1 cellular context compared by ENCODE assay signal in the genomic region with DNA sequence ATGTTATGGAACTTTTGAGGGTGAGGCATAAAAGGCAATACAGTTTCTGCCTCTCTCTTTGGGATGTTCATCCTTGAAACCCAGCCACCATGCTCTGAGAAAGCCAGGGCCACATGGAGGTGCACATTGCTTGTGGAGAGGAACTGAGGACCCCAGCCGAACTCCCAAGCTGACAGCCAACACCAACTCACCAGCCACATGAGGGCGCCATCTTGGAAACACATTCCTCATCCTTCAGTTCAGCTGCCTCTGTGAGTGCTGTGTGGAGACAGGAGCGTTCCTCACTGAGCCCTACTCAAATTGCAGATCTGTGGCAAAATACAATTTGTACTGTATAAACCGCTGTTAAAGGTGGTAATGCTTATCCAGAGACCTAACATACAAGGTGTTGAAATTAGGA.
TF ChIP-seq lines count a peak whose summit lies in the region.

No MANE protein-coding gene starts in this region.

TF ChIP-seq in K562, 482 proteins besides CTCF, POLR2A, EP300 and RAD21:
- TF ChIP-seq, protein P1, sequence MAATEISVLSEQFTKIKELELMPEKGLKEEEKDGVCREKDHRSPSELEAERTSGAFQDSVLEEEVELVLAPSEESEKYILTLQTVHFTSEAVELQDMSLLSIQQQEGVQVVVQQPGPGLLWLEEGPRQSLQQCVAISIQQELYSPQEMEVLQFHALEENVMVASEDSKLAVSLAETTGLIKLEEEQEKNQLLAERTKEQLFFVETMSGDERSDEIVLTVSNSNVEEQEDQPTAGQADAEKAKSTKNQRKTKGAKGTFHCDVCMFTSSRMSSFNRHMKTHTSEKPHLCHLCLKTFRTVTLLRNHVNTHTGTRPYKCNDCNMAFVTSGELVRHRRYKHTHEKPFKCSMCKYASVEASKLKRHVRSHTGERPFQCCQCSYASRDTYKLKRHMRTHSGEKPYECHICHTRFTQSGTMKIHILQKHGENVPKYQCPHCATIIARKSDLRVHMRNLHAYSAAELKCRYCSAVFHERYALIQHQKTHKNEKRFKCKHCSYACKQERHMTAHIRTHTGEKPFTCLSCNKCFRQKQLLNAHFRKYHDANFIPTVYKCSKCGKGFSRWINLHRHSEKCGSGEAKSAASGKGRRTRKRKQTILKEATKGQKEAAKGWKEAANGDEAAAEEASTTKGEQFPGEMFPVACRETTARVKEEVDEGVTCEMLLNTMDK (IDR thresholded peaks at IDR 0.05; ENCODE audit: borderline replicate concordance, insufficient read depth, low read depth, low read length, poor library complexity, severe bottlenecking) = peak; percentile 48
- TF ChIP-seq TEAD4 (IDR thresholded peaks at IDR 0.05; ENCODE audit: low read length) (0 out of 2 replicates have a peak, but pooled peaks have one; percentile 11), TEAD4 (CRISPR knock-in tag; IDR thresholded peaks at IDR 0.05; ENCODE audit: borderline replicate concordance) (no peak), YY1 (IDR thresholded peaks at IDR 0.05; ENCODE audit: borderline replicate concordance in 1 of 3, control insufficient read depth in 1 of 3, extremely low read depth in 1 of 3, insufficient read depth in 3 of 3, insufficient read length in 1 of 3, insufficient replicate concordance in 2 of 3, low read depth in 1 of 3, low read length in 2 of 3) (peak in 1 of 3 experiments; percentile 11), ZNF507 (tag; conservative IDR thresholded peaks at IDR 0.05) (no peak), CTBP1 (IDR thresholded peaks at IDR 0.05; ENCODE audit: borderline replicate concordance) (peak; percentile 12; the same call in 1 of the 2 replicates)
- TF ChIP-seq, protein P2, sequence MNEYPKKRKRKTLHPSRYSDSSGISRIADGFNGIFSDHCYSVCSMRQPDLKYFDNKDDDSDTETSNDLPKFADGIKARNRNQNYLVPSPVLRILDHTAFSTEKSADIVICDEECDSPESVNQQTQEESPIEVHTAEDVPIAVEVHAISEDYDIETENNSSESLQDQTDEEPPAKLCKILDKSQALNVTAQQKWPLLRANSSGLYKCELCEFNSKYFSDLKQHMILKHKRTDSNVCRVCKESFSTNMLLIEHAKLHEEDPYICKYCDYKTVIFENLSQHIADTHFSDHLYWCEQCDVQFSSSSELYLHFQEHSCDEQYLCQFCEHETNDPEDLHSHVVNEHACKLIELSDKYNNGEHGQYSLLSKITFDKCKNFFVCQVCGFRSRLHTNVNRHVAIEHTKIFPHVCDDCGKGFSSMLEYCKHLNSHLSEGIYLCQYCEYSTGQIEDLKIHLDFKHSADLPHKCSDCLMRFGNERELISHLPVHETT (CRISPR knock-in tag; conservative IDR thresholded peaks at IDR 0.05 in 1 of 2, IDR thresholded peaks at IDR 0.05 in 1 of 2) = no peak
